In the genomic region with DNA sequence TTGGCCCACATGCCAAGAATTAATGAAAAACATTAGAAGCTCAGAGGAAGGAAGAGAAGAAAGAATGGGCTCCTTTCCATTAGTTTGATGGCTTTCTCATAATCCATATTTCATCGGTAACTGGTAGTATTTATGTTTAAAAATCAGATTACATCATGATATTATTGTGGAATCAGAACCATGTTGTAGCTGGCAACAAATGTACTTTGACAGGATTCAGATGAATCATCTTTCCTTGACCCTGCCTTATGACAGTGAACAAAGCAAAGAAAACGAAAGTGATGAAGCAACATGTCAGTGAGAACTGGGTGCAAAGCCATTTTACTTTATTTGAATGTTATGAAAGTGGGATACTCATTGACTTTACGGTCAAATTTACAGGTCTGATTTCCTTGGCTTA, we compare ENCODE assay signal across 2 cellular contexts.
TF ChIP-seq lines count a peak whose summit lies in the region.

No MANE protein-coding gene starts in this region.

TF ChIP-seq in SK-N-SH, 30 proteins besides CTCF, POLR2A, EP300 and RAD21:
- TF ChIP-seq, protein P1, sequence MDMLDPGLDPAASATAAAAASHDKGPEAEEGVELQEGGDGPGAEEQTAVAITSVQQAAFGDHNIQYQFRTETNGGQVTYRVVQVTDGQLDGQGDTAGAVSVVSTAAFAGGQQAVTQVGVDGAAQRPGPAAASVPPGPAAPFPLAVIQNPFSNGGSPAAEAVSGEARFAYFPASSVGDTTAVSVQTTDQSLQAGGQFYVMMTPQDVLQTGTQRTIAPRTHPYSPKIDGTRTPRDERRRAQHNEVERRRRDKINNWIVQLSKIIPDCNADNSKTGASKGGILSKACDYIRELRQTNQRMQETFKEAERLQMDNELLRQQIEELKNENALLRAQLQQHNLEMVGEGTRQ (IDR thresholded peaks at IDR 0.05; ENCODE audit: borderline replicate concordance, low read depth, low read length), result no peak
- TF ChIP-seq, protein P2, sequence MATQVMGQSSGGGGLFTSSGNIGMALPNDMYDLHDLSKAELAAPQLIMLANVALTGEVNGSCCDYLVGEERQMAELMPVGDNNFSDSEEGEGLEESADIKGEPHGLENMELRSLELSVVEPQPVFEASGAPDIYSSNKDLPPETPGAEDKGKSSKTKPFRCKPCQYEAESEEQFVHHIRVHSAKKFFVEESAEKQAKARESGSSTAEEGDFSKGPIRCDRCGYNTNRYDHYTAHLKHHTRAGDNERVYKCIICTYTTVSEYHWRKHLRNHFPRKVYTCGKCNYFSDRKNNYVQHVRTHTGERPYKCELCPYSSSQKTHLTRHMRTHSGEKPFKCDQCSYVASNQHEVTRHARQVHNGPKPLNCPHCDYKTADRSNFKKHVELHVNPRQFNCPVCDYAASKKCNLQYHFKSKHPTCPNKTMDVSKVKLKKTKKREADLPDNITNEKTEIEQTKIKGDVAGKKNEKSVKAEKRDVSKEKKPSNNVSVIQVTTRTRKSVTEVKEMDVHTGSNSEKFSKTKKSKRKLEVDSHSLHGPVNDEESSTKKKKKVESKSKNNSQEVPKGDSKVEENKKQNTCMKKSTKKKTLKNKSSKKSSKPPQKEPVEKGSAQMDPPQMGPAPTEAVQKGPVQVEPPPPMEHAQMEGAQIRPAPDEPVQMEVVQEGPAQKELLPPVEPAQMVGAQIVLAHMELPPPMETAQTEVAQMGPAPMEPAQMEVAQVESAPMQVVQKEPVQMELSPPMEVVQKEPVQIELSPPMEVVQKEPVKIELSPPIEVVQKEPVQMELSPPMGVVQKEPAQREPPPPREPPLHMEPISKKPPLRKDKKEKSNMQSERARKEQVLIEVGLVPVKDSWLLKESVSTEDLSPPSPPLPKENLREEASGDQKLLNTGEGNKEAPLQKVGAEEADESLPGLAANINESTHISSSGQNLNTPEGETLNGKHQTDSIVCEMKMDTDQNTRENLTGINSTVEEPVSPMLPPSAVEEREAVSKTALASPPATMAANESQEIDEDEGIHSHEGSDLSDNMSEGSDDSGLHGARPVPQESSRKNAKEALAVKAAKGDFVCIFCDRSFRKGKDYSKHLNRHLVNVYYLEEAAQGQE (IDR thresholded peaks at IDR 0.05; ENCODE audit: low read depth, low read length), result no peak
- TF ChIP-seq SIN3A (IDR thresholded peaks at IDR 0.05; ENCODE audit: borderline replicate concordance, low read depth, low read length) (no peak), FOSL2 (IDR thresholded peaks at IDR 0.05; ENCODE audit: borderline replicate concordance, low read depth) (no peak), CHD2 (IDR thresholded peaks at IDR 0.05; ENCODE audit: low read length, partially characterized antibody) (no peak), FOXJ3 (CRISPR knock-in tag; IDR thresholded peaks at IDR 0.05) (no peak), NRF1 (IDR thresholded peaks at IDR 0.05; ENCODE audit: low read depth, low read length) (no peak), POLR2AphosphoS5 (IDR thresholded peaks at IDR 0.05; ENCODE audit: low read depth, low read length) (no peak)
- TF ChIP-seq, protein P3, sequence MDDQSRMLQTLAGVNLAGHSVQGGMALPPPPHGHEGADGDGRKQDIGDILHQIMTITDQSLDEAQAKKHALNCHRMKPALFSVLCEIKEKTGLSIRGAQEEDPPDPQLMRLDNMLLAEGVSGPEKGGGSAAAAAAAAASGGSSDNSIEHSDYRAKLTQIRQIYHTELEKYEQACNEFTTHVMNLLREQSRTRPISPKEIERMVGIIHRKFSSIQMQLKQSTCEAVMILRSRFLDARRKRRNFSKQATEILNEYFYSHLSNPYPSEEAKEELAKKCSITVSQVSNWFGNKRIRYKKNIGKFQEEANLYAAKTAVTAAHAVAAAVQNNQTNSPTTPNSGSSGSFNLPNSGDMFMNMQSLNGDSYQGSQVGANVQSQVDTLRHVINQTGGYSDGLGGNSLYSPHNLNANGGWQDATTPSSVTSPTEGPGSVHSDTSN (IDR thresholded peaks at IDR 0.05), result no peak
- TF ChIP-seq, protein P4, sequence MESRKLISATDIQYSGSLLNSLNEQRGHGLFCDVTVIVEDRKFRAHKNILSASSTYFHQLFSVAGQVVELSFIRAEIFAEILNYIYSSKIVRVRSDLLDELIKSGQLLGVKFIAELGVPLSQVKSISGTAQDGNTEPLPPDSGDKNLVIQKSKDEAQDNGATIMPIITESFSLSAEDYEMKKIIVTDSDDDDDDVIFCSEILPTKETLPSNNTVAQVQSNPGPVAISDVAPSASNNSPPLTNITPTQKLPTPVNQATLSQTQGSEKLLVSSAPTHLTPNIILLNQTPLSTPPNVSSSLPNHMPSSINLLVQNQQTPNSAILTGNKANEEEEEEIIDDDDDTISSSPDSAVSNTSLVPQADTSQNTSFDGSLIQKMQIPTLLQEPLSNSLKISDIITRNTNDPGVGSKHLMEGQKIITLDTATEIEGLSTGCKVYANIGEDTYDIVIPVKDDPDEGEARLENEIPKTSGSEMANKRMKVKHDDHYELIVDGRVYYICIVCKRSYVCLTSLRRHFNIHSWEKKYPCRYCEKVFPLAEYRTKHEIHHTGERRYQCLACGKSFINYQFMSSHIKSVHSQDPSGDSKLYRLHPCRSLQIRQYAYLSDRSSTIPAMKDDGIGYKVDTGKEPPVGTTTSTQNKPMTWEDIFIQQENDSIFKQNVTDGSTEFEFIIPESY (IDR thresholded peaks at IDR 0.05; ENCODE audit: borderline replicate concordance, low read depth), result no peak

TF ChIP-seq in SK-N-SH treated with all-trans-retinoic acid at 6 μM for 48 hours, 23 proteins besides CTCF, POLR2A, EP300 and RAD21 (continued from another document):
- TF ChIP-seq, protein P5, sequence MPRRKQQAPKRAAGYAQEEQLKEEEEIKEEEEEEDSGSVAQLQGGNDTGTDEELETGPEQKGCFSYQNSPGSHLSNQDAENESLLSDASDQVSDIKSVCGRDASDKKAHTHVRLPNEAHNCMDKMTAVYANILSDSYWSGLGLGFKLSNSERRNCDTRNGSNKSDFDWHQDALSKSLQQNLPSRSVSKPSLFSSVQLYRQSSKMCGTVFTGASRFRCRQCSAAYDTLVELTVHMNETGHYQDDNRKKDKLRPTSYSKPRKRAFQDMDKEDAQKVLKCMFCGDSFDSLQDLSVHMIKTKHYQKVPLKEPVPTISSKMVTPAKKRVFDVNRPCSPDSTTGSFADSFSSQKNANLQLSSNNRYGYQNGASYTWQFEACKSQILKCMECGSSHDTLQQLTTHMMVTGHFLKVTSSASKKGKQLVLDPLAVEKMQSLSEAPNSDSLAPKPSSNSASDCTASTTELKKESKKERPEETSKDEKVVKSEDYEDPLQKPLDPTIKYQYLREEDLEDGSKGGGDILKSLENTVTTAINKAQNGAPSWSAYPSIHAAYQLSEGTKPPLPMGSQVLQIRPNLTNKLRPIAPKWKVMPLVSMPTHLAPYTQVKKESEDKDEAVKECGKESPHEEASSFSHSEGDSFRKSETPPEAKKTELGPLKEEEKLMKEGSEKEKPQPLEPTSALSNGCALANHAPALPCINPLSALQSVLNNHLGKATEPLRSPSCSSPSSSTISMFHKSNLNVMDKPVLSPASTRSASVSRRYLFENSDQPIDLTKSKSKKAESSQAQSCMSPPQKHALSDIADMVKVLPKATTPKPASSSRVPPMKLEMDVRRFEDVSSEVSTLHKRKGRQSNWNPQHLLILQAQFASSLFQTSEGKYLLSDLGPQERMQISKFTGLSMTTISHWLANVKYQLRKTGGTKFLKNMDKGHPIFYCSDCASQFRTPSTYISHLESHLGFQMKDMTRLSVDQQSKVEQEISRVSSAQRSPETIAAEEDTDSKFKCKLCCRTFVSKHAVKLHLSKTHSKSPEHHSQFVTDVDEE (CRISPR knock-in tag; IDR thresholded peaks at IDR 0.05), result no peak
- TF ChIP-seq, protein P6, sequence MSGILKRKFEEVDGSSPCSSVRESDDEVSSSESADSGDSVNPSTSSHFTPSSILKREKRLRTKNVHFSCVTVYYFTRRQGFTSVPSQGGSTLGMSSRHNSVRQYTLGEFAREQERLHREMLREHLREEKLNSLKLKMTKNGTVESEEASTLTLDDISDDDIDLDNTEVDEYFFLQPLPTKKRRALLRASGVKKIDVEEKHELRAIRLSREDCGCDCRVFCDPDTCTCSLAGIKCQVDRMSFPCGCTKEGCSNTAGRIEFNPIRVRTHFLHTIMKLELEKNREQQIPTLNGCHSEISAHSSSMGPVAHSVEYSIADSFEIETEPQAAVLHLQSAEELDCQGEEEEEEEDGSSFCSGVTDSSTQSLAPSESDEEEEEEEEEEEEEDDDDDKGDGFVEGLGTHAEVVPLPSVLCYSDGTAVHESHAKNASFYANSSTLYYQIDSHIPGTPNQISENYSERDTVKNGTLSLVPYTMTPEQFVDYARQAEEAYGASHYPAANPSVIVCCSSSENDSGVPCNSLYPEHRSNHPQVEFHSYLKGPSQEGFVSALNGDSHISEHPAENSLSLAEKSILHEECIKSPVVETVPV (CRISPR knock-in tag; IDR thresholded peaks at IDR 0.05), result no peak
- TF ChIP-seq, protein P7, sequence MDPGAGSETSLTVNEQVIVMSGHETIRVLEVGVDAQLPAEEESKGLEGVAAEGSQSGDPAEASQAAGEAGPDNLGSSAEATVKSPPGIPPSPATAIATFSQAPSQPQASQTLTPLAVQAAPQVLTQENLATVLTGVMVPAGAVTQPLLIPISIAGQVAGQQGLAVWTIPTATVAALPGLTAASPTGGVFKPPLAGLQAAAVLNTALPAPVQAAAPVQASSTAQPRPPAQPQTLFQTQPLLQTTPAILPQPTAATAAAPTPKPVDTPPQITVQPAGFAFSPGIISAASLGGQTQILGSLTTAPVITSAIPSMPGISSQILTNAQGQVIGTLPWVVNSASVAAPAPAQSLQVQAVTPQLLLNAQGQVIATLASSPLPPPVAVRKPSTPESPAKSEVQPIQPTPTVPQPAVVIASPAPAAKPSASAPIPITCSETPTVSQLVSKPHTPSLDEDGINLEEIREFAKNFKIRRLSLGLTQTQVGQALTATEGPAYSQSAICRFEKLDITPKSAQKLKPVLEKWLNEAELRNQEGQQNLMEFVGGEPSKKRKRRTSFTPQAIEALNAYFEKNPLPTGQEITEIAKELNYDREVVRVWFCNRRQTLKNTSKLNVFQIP (CRISPR knock-in tag; IDR thresholded peaks at IDR 0.05; ENCODE audit: borderline replicate concordance, low read depth), result no peak
- TF ChIP-seq RARB (CRISPR knock-in tag; IDR thresholded peaks at IDR 0.05), result no peak
- TF ChIP-seq ZFP30 (CRISPR knock-in tag; IDR thresholded peaks at IDR 0.05), result no peak
- TF ChIP-seq OSR1 (CRISPR knock-in tag; IDR thresholded peaks at IDR 0.05), result no peak
- no peak for TF ChIP-seq GLIS3 (CRISPR knock-in tag; IDR thresholded peaks at IDR 0.05)
- TF ChIP-seq PPARA (CRISPR knock-in tag; IDR thresholded peaks at IDR 0.05; ENCODE audit: borderline replicate concordance), result no peak
- no peak for TF ChIP-seq ZNF8 (CRISPR knock-in tag; IDR thresholded peaks at IDR 0.05)
- no peak for TF ChIP-seq TCF4 (CRISPR knock-in tag; IDR thresholded peaks at IDR 0.05; ENCODE audit: borderline replicate concordance)
- no peak for TF ChIP-seq ESRRG (CRISPR knock-in tag; IDR thresholded peaks at IDR 0.05)
- TF ChIP-seq, protein P8, sequence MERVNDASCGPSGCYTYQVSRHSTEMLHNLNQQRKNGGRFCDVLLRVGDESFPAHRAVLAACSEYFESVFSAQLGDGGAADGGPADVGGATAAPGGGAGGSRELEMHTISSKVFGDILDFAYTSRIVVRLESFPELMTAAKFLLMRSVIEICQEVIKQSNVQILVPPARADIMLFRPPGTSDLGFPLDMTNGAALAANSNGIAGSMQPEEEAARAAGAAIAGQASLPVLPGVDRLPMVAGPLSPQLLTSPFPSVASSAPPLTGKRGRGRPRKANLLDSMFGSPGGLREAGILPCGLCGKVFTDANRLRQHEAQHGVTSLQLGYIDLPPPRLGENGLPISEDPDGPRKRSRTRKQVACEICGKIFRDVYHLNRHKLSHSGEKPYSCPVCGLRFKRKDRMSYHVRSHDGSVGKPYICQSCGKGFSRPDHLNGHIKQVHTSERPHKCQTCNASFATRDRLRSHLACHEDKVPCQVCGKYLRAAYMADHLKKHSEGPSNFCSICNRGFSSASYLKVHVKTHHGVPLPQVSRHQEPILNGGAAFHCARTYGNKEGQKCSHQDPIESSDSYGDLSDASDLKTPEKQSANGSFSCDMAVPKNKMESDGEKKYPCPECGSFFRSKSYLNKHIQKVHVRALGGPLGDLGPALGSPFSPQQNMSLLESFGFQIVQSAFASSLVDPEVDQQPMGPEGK (CRISPR knock-in tag; IDR thresholded peaks at IDR 0.05; ENCODE audit: borderline replicate concordance), result no peak
- TF ChIP-seq ARNTL (CRISPR knock-in tag; IDR thresholded peaks at IDR 0.05; ENCODE audit: borderline replicate concordance, low read depth), result no peak
